In genomic region chr5:2188661-2189060, GRCh38 we compare ENCODE assay signal across 16 cellular contexts.
DNase-seq lines count a peak whose midpoint lies in the region; TF ChIP-seq lines count a peak whose summit lies in the region.
"Had no signal": no experiment of that assay in that cellular context is flagged by ENCODE, and none has a peak within 500 bp of the region (broad histone marks: within the 10 kb centered on the region; RNA-seq: fewer than 3 reads in every experiment).

No MANE protein-coding gene starts in this region.

- no peak overlapping the region for H3K9ac ChIP-seq in colonic mucosa (ENCODE audit: low read depth in 2 of 2, low read length in 2 of 2)
- H3K9ac ChIP-seq: GM23248 had no signal

- no peak overlapping the region for H3K27ac Mint-ChIP-seq in type B pancreatic cell
- H3K27ac Mint-ChIP-seq: CD4-positive, CD25-positive, alpha-beta regulatory T cell; CD8-positive, alpha-beta T cell had no signal

- no peak overlapping the region for H3K4me3 ChIP-seq in colonic mucosa
- no peak overlapping the region for H3K4me3 ChIP-seq in coronary artery
- H3K4me3 ChIP-seq: GM23248 had no signal

- TF ChIP-seq CTCF in colonic mucosa (IDR thresholded peaks at IDR 0.05) (no peak), coronary artery (IDR thresholded peaks at IDR 0.05) (no peak), type B pancreatic cell (conservative IDR thresholded peaks at IDR 0.05) (no peak)

- H3K36me3 Mint-ChIP-seq in type B pancreatic cell = no peaks in the 10 kb centered on the region
- H3K36me3 Mint-ChIP-seq: CD4-positive, CD25-positive, alpha-beta regulatory T cell; CD8-positive, alpha-beta T cell had no signal

- H3K27ac ChIP-seq in colonic mucosa (no peak overlapping the region), coronary artery (no peak overlapping the region)
- H3K27ac ChIP-seq: GM23248 had no signal

- peaks cover 33% of the 10 kb centered on the region for H3K27me3 Mint-ChIP-seq in type B pancreatic cell
- H3K27me3 Mint-ChIP-seq: CD4-positive, CD25-positive, alpha-beta regulatory T cell had no signal

- peaks cover 7% of the 10 kb centered on the region for H3K4me1 Mint-ChIP-seq in type B pancreatic cell (ENCODE audit: unreplicated experiment)
- H3K4me1 Mint-ChIP-seq: CD4-positive, CD25-positive, alpha-beta regulatory T cell had no signal

- intact Hi-C loops in colonic mucosa (cut with DNase I) = no loop called here

- no peak overlapping the region for H3K4me3 Mint-ChIP-seq in type B pancreatic cell
- H3K4me3 Mint-ChIP-seq: CD4-positive, CD25-positive, alpha-beta regulatory T cell; CD8-positive, alpha-beta T cell had no signal

- no peaks in the 10 kb centered on the region for H3K9me3 ChIP-seq in colonic mucosa
- H3K9me3 ChIP-seq: Caco-2 had no signal

- H3K4me1 ChIP-seq in colonic mucosa = no peaks in the 10 kb centered on the region
- H3K4me1 ChIP-seq: Caco-2 had no signal

- no peaks in the 10 kb centered on the region for H3K36me3 ChIP-seq in colonic mucosa

- no peaks in the 10 kb centered on the region for H3K9me3 Mint-ChIP-seq in type B pancreatic cell
- H3K9me3 Mint-ChIP-seq: CD8-positive, alpha-beta T cell had no signal

- peak; percentile 2 for DNase-seq in colonic mucosa
- DNase-seq in coronary artery (ENCODE audit: low spot score) = peak; percentile 49
- DNase-seq in mesenteric fat pad (ENCODE audit: low spot score) = peak; percentile 81
- DNase-seq in type B pancreatic cell (ENCODE audit: extremely low spot score, unreplicated experiment) = peak; percentile 51
- no peak for DNase-seq in NCI-H748 (lab: John Stamatoyannopoulos, UW; ENCODE audit: unreplicated experiment)
- no peak for DNase-seq in activated effector memory CD4-positive, alpha-beta T cell treated with anti-CD3 and anti-CD28 coated beads, Interleukin-2, amount 50 U/mL, for 16 hours
- DNase-seq in NCI-H2196 (lab: John Stamatoyannopoulos, UW; ENCODE audit: unreplicated experiment) = no peak
- DNase-seq: C1 segment of cervical spinal cord; Caco-2; CD4-positive, CD25-positive, alpha-beta regulatory T cell; DMS153; DND-41; GM23248; H7; HCEC 1CT had no signal

- H3K27me3 ChIP-seq in colonic mucosa = no peaks in the 10 kb centered on the region

Comparison
In these comparisons a context has a peak if more than half of its experiments do, and no peak if none do; other contexts are left out.
1. DNase-seq: peak in colonic mucosa (single experiment), coronary artery (single experiment), mesenteric fat pad (single experiment) and type B pancreatic cell (single experiment); none in NCI-H748 (single experiment), activated effector memory CD4-positive, alpha-beta T cell treated with anti-CD3 and anti-CD28 coated beads, Interleukin-2, amount 50 U/mL, for 16 hours (single experiment) and NCI-H2196 (single experiment).